In the genomic region with DNA sequence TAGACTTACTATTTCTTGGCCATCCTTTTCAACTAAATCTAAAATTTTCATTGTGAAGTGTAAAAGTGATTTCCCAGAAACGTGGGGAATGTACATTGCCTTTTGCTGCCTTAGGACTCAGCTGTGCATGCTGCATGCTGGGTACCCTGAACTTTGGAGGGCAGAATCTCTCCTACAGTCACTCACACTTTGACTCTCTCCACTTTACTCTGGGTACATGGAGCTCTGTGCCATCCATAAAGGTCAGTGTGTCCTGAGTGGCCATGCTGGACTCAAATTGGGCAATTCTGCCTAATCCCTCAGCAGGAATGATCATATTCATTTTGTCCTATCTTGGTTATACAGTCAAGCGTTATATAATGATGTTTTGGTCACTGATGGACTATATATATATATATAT, we compare ENCODE assay signal across 20 cellular contexts.
DNase-seq lines count a peak whose midpoint lies in the region; ATAC-seq and TF ChIP-seq lines count a peak whose summit lies in the region.
"Had no signal": no experiment of that assay in that cellular context is flagged by ENCODE, and none has a peak within 500 bp of the region (broad histone marks: within the 10 kb centered on the region; RNA-seq: fewer than 3 reads in every experiment).

No MANE protein-coding gene starts in this region.

- TF ChIP-seq POLR2A in right lobe of liver (IDR thresholded peaks at IDR 0.05) = no peak

- CTCF ChIA-PET in GM10248 (lab: Yijun Ruan, JAX) = no interaction called here

- intact Hi-C loops in Right ventricle myocardium inferior (cut with DNase I) = no loop called here
- intact Hi-C loops in right lobe of liver (cut with DNase I) = no loop called here

- H3K4me2 ChIP-seq in Karpas-422 (ENCODE audit: low read depth, low read length, poor library complexity, severe bottlenecking) = no peak overlapping the region
- H3K4me2 ChIP-seq: BLaER1 treated with 17β-estradiol and CSF1 and Interleukin-3, amounts not matched to agents 10 nM and 100 nM had no signal

- no peaks in the 10 kb centered on the region for H3K9me2 ChIP-seq in Karpas-422 (replicated peaks; ENCODE audit: insufficient read depth, low read length)

- H3K4me3 ChIP-seq in right atrium auricular region (no peak overlapping the region), Karpas-422 (ENCODE audit: low read length) (no peak overlapping the region), right lobe of liver (no peak overlapping the region)
- H3K4me3 ChIP-seq: BLaER1 treated with 17β-estradiol and CSF1 and Interleukin-3, amounts not matched to agents 10 nM and 100 nM; GM12878; GM23248 had no signal

- H3K27me3 ChIP-seq in right atrium auricular region (no peaks in the 10 kb centered on the region), Karpas-422 (ENCODE audit: low read length) (no peaks in the 10 kb centered on the region), right lobe of liver (no peaks in the 10 kb centered on the region)
- H3K27me3 ChIP-seq: BLaER1 treated with 17β-estradiol and CSF1 and Interleukin-3, amounts not matched to agents 10 nM and 100 nM had no signal

- TF ChIP-seq CTCF in right atrium auricular region (IDR thresholded peaks at IDR 0.05) = no peak
- no peak for TF ChIP-seq CTCF in right lobe of liver (IDR thresholded peaks at IDR 0.05)
- TF ChIP-seq CTCF in GM10248 (IDR thresholded peaks at IDR 0.05; ENCODE audit: control extremely low read depth, extremely low read depth, low read depth, missing control alignments) = no peak

- H3K27ac ChIP-seq in right atrium auricular region (no peak overlapping the region), Karpas-422 (ENCODE audit: low read length) (no peak overlapping the region), right lobe of liver (peak overlapping the region in 1 of 3 donors; percentile 52)
- H3K27ac ChIP-seq: 22Rv1, GM23248 had no signal

- POLR2A ChIA-PET in GM10248 (lab: Yijun Ruan, JAX) = no interaction called here

- no peaks in the 10 kb centered on the region for H3K79me2 ChIP-seq in Karpas-422 (ENCODE audit: low read length)

- no peaks in the 10 kb centered on the region for H4K20me1 ChIP-seq in Karpas-422 (ENCODE audit: insufficient read depth, low read depth, low read length)
- H4K20me1 ChIP-seq: BLaER1 treated with 17β-estradiol and CSF1 and Interleukin-3, amounts not matched to agents 10 nM and 100 nM had no signal

- no peaks in the 10 kb centered on the region for H3K36me3 ChIP-seq in right atrium auricular region
- no peaks in the 10 kb centered on the region for H3K36me3 ChIP-seq in Karpas-422 (ENCODE audit: insufficient read depth, low read length)
- no peaks in the 10 kb centered on the region for H3K36me3 ChIP-seq in right lobe of liver
- H3K36me3 ChIP-seq: BE2C; BLaER1 treated with 17β-estradiol and CSF1 and Interleukin-3, amounts not matched to agents 10 nM and 100 nM had no signal

- no peak overlapping the region for H3K9ac ChIP-seq in Karpas-422 (ENCODE audit: low read length)
- H3K9ac ChIP-seq: BLaER1 treated with 17β-estradiol and CSF1 and Interleukin-3, amounts not matched to agents 10 nM and 100 nM; GM23248 had no signal

- H3K9me3 ChIP-seq in right atrium auricular region = no peaks in the 10 kb centered on the region
- no peaks in the 10 kb centered on the region for H3K9me3 ChIP-seq in Karpas-422 (ENCODE audit: low read length)
- no peaks in the 10 kb centered on the region for H3K9me3 ChIP-seq in right lobe of liver
- H3K9me3 ChIP-seq: BE2C; BLaER1 treated with 17β-estradiol and CSF1 and Interleukin-3, amounts not matched to agents 10 nM and 100 nM had no signal

- DNase-seq in Right ventricle myocardium inferior (ENCODE audit: missing footprints) = no peak
- no peak for DNase-seq in right atrium auricular region (ENCODE audit: low spot score)
- peak; percentile 6 for DNase-seq in Karpas-422
- DNase-seq in right lobe of liver = no peak
- DNase-seq in GM10248 (ENCODE audit: extremely low spot score) = no peak
- DNase-seq: ACHN; AML-193; BE2C; Calu3; CD4-positive, alpha-beta T cell; CD8-positive, alpha-beta memory T cell; DMS53; DMS79 treated with DMSO at 0.1 percent for 48 hours; GM23248; H7; HCEC 1CT had no signal

- 71% methylated on average over 2 of the region's 2 CpGs for WGBS in right lobe of liver (ENCODE audit: insufficient coverage, low coverage, low lambda C conversion rate, missing lambda C conversion rate)

- no peaks in the 10 kb centered on the region for H3K4me1 ChIP-seq in right atrium auricular region
- H3K4me1 ChIP-seq in Karpas-422 (ENCODE audit: low read length) = no peaks in the 10 kb centered on the region
- peaks cover 0 to 52% (median 18%) of the 10 kb centered on the region in 4 donors for H3K4me1 ChIP-seq in right lobe of liver
- H3K4me1 ChIP-seq: BE2C had no signal

- ATAC-seq in Right ventricle myocardium inferior = peak; percentile 37
- ATAC-seq in right lobe of liver = peak in 3 of 4 donors; percentile 17 to 53 (median 45)
- no peak for ATAC-seq in HG03095 (IDR thresholded peaks at IDR 0.05; ENCODE audit: unreplicated experiment)
- ATAC-seq: GM12878 had no signal

- H2AFZ ChIP-seq in Karpas-422 (ENCODE audit: low read length) = no peak overlapping the region
- H2AFZ ChIP-seq: GM23248 had no signal
